ENCODE assay signal across 8 cellular contexts in genomic region chr5:14992757-14993725, GRCh38.
A peak's percentile ranks its signal among the peaks of the same experiment; 100 is the strongest.
DNase-seq lines count a peak whose midpoint lies in the region; ATAC-seq and TF ChIP-seq lines count a peak whose summit lies in the region.
"Not testable (repeated sequence)": the region's sequence is repeated elsewhere in the genome, so short reads cannot be mapped to it uniquely, and the experiment has no call there.

No MANE protein-coding gene starts in this region.

- peak; percentile 14 for TF ChIP-seq CTCF in AG09309 (IDR thresholded peaks at IDR 0.05; ENCODE audit: control insufficient read depth, insufficient read depth, low read depth, low read length, missing control alignments)
- TF ChIP-seq CTCF in heart left ventricle (IDR thresholded peaks at IDR 0.05): not testable (repeated sequence)

- H3K27me3 ChIP-seq in GM23248 (replicated peaks; ENCODE audit: insufficient read depth); heart left ventricle: not testable (repeated sequence)

- peak overlapping the region; percentile 79 for H3K9ac ChIP-seq in GM23248

- peak overlapping the region; percentile 67 for H3K4me2 ChIP-seq in GM23248 (ENCODE audit: unreplicated experiment)

- H3K36me3 ChIP-seq in GM23248 (ENCODE audit: low read depth); heart left ventricle: not testable (repeated sequence)

- WGBS in GM23248 (ENCODE audit: low coverage in 1 of 2, low lambda C conversion rate in 2 of 2, missing lambda C conversion rate in 2 of 2), 2 experiments: 35 to 46% methylated on average over 34 of the region's 34 CpGs
- WGBS in heart left ventricle, 4 donors: 77 to 90% (median 86%) methylated on average over 29 to 34 of the region's 34 CpGs

- H3K9me2 ChIP-seq in GM23248 (ENCODE audit: insufficient read depth): not testable (repeated sequence)

- not testable (repeated sequence) for H3K9me3 ChIP-seq in GM23248 (ENCODE audit: low read depth); heart left ventricle

- not testable (repeated sequence) for TF ChIP-seq POLR2A in heart left ventricle (IDR thresholded peaks at IDR 0.05)

- peak overlapping the region; percentile 90 for H2AFZ ChIP-seq in GM23248

- not testable (repeated sequence) for H3K79me2 ChIP-seq in GM23248 (ENCODE audit: insufficient read depth)

- peak overlapping the region; percentile 49 for H3K4me3 ChIP-seq in AG09309 (ENCODE audit: control insufficient read depth, low read depth, low read length)
- H3K4me3 ChIP-seq in GM23248: peak overlapping the region; percentile 77
- H3K4me3 ChIP-seq in heart left ventricle: peak overlapping the region in 7 of 12 donors; percentile 15 to 54 (median 27)

- not testable (repeated sequence) for H3F3A ChIP-seq in GM23248 (ENCODE audit: insufficient read depth)

- ATAC-seq in GM18870 (IDR thresholded peaks at IDR 0.05; ENCODE audit: unreplicated experiment) (peak; percentile 76), HG03354 (IDR thresholded peaks at IDR 0.05; ENCODE audit: poor library complexity, severe bottlenecking, unreplicated experiment) (peak; percentile 79)
- ATAC-seq in heart left ventricle: not testable (repeated sequence)

- H3K4me1 ChIP-seq in GM23248 (ENCODE audit: insufficient read depth); heart left ventricle: not testable (repeated sequence)

- not testable (repeated sequence) for H4K20me1 ChIP-seq in GM23248 (ENCODE audit: insufficient read depth)

- H3K27ac ChIP-seq in GM23248, heart left ventricle: not testable (repeated sequence)

- intact Hi-C loops in heart left ventricle (cut with DNase I): not testable (repeated sequence)

- DNase-seq in AG09309 (ENCODE audit: low read depth); heart left ventricle: not testable (repeated sequence)
- peak; percentile 50 for DNase-seq in GM23248
- DNase-seq in T-helper 9 cell: peak; percentile 34
- DNase-seq in activated T-helper 9 cell treated with anti-CD3 and anti-CD28 coated beads, Interleukin-2, amount 50 U/mL, for 16 hours (ENCODE audit: low read depth): peak; percentile 23
- DNase-seq in stimulated activated CD4-positive, alpha-beta T cell treated with anti-CD3 and anti-CD28 coated beads, Interleukin-2, amount 100 ng/mL, for 48 hours: peak; percentile 25 to 30

- in situ Hi-C loops in GM23248 (cut with MboI): not testable (repeated sequence)

Comparison
In these comparisons a context has a peak if more than half of its experiments do, and no peak if none do; other contexts are left out.
1. H3K4me3 ChIP-seq: peak in every context shown above with its lines; median percentile 77 in GM23248; 49 in AG09309; 27 in heart left ventricle.